ENCODE assay signal across 8 cellular contexts in the genomic region with DNA sequence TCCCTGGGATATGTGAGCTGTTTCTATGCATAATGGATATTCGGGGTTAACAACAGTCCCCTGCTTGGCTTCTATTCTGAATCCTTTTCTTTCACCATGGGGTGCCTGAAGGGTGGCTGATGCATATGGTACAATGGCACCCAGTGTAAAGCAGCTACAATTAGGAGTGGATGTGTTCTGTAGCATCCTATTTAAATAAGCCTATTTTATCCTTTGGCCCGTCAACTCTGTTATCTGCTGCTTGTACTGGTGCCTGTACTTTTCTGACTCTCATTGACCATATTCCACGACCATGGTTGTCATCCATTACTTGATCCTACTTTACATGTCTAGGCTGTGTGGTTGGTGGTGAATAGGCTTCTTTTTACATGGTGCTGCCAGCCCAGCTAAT. TPM values are rescaled to one million over a fixed set of nuclear protein-coding genes. Genes with fewer than 3 reads are reported as not detected.
DNase-seq lines count a peak whose midpoint lies in the region; ATAC-seq and TF ChIP-seq lines count a peak whose summit lies in the region.

No MANE protein-coding gene starts in this region.

- H3K9me3 ChIP-seq in SJCRH30 (replicated peaks), result no peaks in the 10 kb centered on the region; the same call in 1 of the 2 replicates

- TF ChIP-seq CTCF in fibroblast of pulmonary artery (IDR thresholded peaks at IDR 0.05; ENCODE audit: low read length, missing control alignments) (no peak), retinal pigment epithelial cell (conservative IDR thresholded peaks at IDR 0.05; ENCODE audit: low read depth, low read length) (no peak)

- no peak for ATAC-seq in HG02938 (IDR thresholded peaks at IDR 0.05; ENCODE audit: unreplicated experiment)

- peak overlapping the region; percentile 100 for H3K4me3 ChIP-seq in GM08714 (ENCODE audit: low read length)
- peak overlapping the region; percentile 85 for H3K4me3 ChIP-seq in SJCRH30
- H3K4me3 ChIP-seq in fibroblast of pulmonary artery (replicated peaks; ENCODE audit: low read depth, low read length), result peak overlapping the region; percentile 85
- H3K4me3 ChIP-seq in retinal pigment epithelial cell (ENCODE audit: low read length), result peak overlapping the region; percentile 69

- DNase-seq in SJCRH30, result no peak
- no peak for DNase-seq in fibroblast of pulmonary artery (ENCODE audit: low read depth)
- no peak for DNase-seq in retinal pigment epithelial cell (ENCODE audit: low read depth)
- no peak for DNase-seq in AG20443 (ENCODE audit: low spot score)
- DNase-seq in NCI-H2081 (lab: John Stamatoyannopoulos, UW), result no peak
- DNase-seq in GOT3 (lab: John Stamatoyannopoulos, UW), result no peak

- peaks cover 65% of the 10 kb centered on the region for H3K36me3 ChIP-seq in SJCRH30

- H3K4me1 ChIP-seq in SJCRH30, result peaks cover 10% of the 10 kb centered on the region

- no peaks in the 10 kb centered on the region for H3K27me3 ChIP-seq in SJCRH30

- H3K27ac ChIP-seq in SJCRH30, result no peak overlapping the region

RNA-seq across cellular contexts. Expression of a gene that starts 1.3 kb away (rescaled TPM):
- 60.1 and 73.0 TPM in 2 replicates for total RNA-seq in SJCRH30 (2014; rRNA removed; shearing (Covaris generic))

RNA-seq across cellular contexts. Expression of a gene that starts 1.8 kb away (rescaled TPM):
- total RNA-seq in SJCRH30 (2014; rRNA removed; shearing (Covaris generic)), result 29.7 and 32.6 TPM in 2 replicates
